Comparison of ENCODE assay signal across 9 cellular contexts in the genomic region with DNA sequence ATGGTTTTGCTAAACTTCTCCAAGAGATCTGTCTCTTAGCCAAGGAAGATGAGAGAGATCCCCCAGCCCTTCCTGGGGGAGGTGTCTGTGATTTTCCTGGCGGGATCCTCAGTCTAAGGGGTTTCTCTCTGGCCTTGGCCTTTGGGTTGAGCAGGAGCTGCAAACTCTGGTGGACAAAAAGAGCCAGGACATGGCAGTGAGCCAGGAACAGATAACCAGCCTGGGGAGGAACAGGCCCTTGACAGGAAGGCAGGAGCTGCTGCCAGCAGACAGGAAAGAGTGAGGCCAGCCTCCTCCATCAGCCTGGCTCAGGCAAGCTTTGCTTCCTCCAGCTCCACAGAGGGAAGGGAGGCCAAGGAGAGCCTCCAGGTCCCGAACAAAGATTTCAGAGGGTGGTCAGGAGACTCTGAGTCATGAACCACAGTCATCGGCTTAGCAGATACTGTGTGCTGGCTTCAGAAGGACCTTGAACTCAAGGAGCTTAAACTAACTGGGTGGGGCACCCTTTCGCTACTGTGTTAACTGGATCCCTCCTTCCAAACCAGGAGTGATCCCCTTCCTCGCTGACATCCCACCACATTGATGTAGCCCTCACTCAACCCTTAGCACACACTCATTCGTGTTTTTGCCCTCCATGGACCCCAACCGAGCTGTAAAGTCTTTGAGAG. TPM values are rescaled to one million over a fixed set of nuclear protein-coding genes. Genes with fewer than 3 reads are reported as not detected.
A peak's percentile ranks its signal among the peaks of the same experiment; 100 is the strongest.
DNase-seq lines count a peak whose midpoint lies in the region; ATAC-seq and FAIRE-seq lines count a peak whose summit lies in the region.
"Had no signal": no experiment of that assay in that cellular context is flagged by ENCODE, and none has a peak within 500 bp of the region (broad histone marks: within the 10 kb centered on the region; RNA-seq: fewer than 3 reads in every experiment).

No MANE protein-coding gene starts in this region.

- peaks cover 43 to 89% (median 72%) of the 10 kb centered on the region in 7 donors for H3K4me1 Mint-ChIP-seq in naive thymus-derived CD4-positive, alpha-beta T cell

- DNase-seq in DMS153 (lab: John Stamatoyannopoulos, UW): peak; percentile 33
- no peak for DNase-seq in DMS153 treated with DMSO at 0.1 percent for 48 hours (lab: John Stamatoyannopoulos, UW; ENCODE audit: unreplicated experiment)
- DNase-seq in RCC 7860 (ENCODE audit: low spot score): peak; percentile 93
- DNase-seq in naive thymus-derived CD4-positive, alpha-beta T cell: peak in 2 of 9 donors; percentile 12 to 47

- peak overlapping the region; percentile 62 to 89 (median 80) for H3K27ac Mint-ChIP-seq in naive thymus-derived CD4-positive, alpha-beta T cell

- peaks cover 21 to 28% of the 10 kb centered on the region in 2 donors for H3K4me1 ChIP-seq in duodenal mucosa (ENCODE audit: control insufficient read depth in 1 of 2, insufficient read depth in 2 of 2, low read length in 2 of 2)
- peaks cover 0 to 66% of the 10 kb centered on the region in 2 donors for H3K4me1 ChIP-seq in naive thymus-derived CD4-positive, alpha-beta T cell (ENCODE audit: control insufficient read depth in 2 of 2, insufficient read depth in 2 of 2, low read length in 2 of 2)

- H3K4me3 ChIP-seq in duodenal mucosa (ENCODE audit: low read depth in 1 of 2, low read length in 2 of 2): peak overlapping the region in 1 of 2 donors; percentile 2
- H3K4me3 ChIP-seq in naive thymus-derived CD4-positive, alpha-beta T cell (ENCODE audit: low read length): no peak overlapping the region

- H3K27me3 ChIP-seq in duodenal mucosa (ENCODE audit: control insufficient read depth in 1 of 2, insufficient read depth in 2 of 2, low read length in 2 of 2): no peaks in the 10 kb centered on the region
- no peaks in the 10 kb centered on the region for H3K27me3 ChIP-seq in naive thymus-derived CD4-positive, alpha-beta T cell (ENCODE audit: control insufficient read depth in 2 of 2, insufficient read depth in 2 of 2, low read length in 2 of 2)

- peak; percentile 87 for FAIRE-seq in RCC 7860 (lab: Jason Lieb, UNC)

- no peaks in the 10 kb centered on the region for H3K9me3 ChIP-seq in duodenal mucosa (ENCODE audit: control insufficient read depth in 1 of 2, low read length in 2 of 2)
- no peaks in the 10 kb centered on the region for H3K9me3 ChIP-seq in naive thymus-derived CD4-positive, alpha-beta T cell (ENCODE audit: control insufficient read depth in 2 of 3, low read length in 3 of 3)

- POLR2A ChIA-PET in naive thymus-derived CD4-positive, alpha-beta T cell (lab: Charles Lee): interaction anchor here (0.6 to 10.6 kb wide), 9 partner anchors 9 to 200 kb away, joined by 3 to 172 read pairs (median 4); partner anchors contain the start of genes ANAPC16, ASCC1 and DDIT4

- CTCF ChIA-PET in naive thymus-derived CD4-positive, alpha-beta T cell (lab: Charles Lee): interaction anchor here (0.8 to 2.1 kb wide), 4 partner anchors 13 to 59 kb away, joined by 3 to 7 read pairs (median 4); no protein-coding TSS in a partner anchor

- no peaks in the 10 kb centered on the region for H3K27me3 Mint-ChIP-seq in naive thymus-derived CD4-positive, alpha-beta T cell

- H3K36me3 ChIP-seq in duodenal mucosa (ENCODE audit: control insufficient read depth in 1 of 2, insufficient read depth in 2 of 2, low read length in 2 of 2): no peaks in the 10 kb centered on the region
- no peaks in the 10 kb centered on the region for H3K36me3 ChIP-seq in naive thymus-derived CD4-positive, alpha-beta T cell (ENCODE audit: control insufficient read depth in 2 of 3, insufficient read depth in 3 of 3, low read length in 3 of 3)

- intact Hi-C loops in naive thymus-derived CD4-positive, alpha-beta T cell (cut with micrococcal nuclease): no loop called here

- no peak overlapping the region for H3K27ac ChIP-seq in duodenal mucosa (ENCODE audit: low read depth, low read length)
- H3K27ac ChIP-seq in naive thymus-derived CD4-positive, alpha-beta T cell (ENCODE audit: low read depth, low read length): peak overlapping the region; percentile 44
- H3K27ac ChIP-seq: 22Rv1 had no signal

- peak; percentile 65 for ATAC-seq in naive thymus-derived CD4-positive, alpha-beta T cell
- ATAC-seq in GM19467 (IDR thresholded peaks at IDR 0.05; ENCODE audit: unreplicated experiment): no peak
- no peak for ATAC-seq in GM19452 (IDR thresholded peaks at IDR 0.05; ENCODE audit: unreplicated experiment)
- ATAC-seq in GM19397 (IDR thresholded peaks at IDR 0.05; ENCODE audit: unreplicated experiment): no peak

- peaks cover 0 to 2% (median 0%) of the 10 kb centered on the region in 5 donors for H3K36me3 Mint-ChIP-seq in naive thymus-derived CD4-positive, alpha-beta T cell

- peak overlapping the region in 7 of 10 donors; percentile 14 to 67 (median 49) for H3K4me3 Mint-ChIP-seq in naive thymus-derived CD4-positive, alpha-beta T cell

- H3K9ac ChIP-seq in duodenal mucosa (ENCODE audit: low read depth in 1 of 2, low read length in 2 of 2): peak overlapping the region; percentile 31 to 48

- H3K9me3 Mint-ChIP-seq in naive thymus-derived CD4-positive, alpha-beta T cell: peaks cover 0 to 1% (median 0%) of the 10 kb centered on the region in 11 donors

RNA-seq across cellular contexts. Expression of gene DDIT4, which starts 34.7 kb away (rescaled TPM):
- total RNA-seq in naive thymus-derived CD4-positive, alpha-beta T cell: 100 to 1,000 TPM in 3 of 5 experiments, 10 to 100 TPM in 2; 25.4 to 335 (median 135) TPM
- 100 to 1,000 TPM in 1 of 2 donors, 10 to 100 TPM in 1; 80.4 to 219 TPM for polyA plus RNA-seq in naive thymus-derived CD4-positive, alpha-beta T cell

RNA-seq across cellular contexts. Expression of gene DNAJB12, which starts 46.3 kb away (rescaled TPM):
- total RNA-seq in naive thymus-derived CD4-positive, alpha-beta T cell: 10 to 100 TPM; 24.6 to 40.5 (median 36.2) TPM
- polyA plus RNA-seq in naive thymus-derived CD4-positive, alpha-beta T cell: 10 to 100 TPM; 17.6 to 27.6 TPM
